Comparison of ENCODE assay signal across 19 cellular contexts in genomic region chr6:80548496-80548895, GRCh38.
A peak's percentile ranks its signal among the peaks of the same experiment; 100 is the strongest.
DNase-seq lines count a peak whose midpoint lies in the region; ATAC-seq and TF ChIP-seq lines count a peak whose summit lies in the region.
"Had no signal": no experiment of that assay in that cellular context is flagged by ENCODE, and none has a peak within 500 bp of the region (broad histone marks: within the 10 kb centered on the region; RNA-seq: fewer than 3 reads in every experiment).

No MANE protein-coding gene starts in this region.

- TF ChIP-seq CTCF in brain microvascular endothelial cell (IDR thresholded peaks at IDR 0.05; ENCODE audit: low read depth, low read length, missing control alignments), result no peak

- H3K36me3 ChIP-seq in ACC112 (ENCODE audit: insufficient read depth, low read length) (no peaks in the 10 kb centered on the region), brain microvascular endothelial cell (replicated peaks) (no peaks in the 10 kb centered on the region)
- H3K36me3 ChIP-seq: heart left ventricle, neural progenitor cell, vagina had no signal

- peak overlapping the region; percentile 61 for H2AFZ ChIP-seq in ACC112 (ENCODE audit: low read length, unreplicated experiment)
- H2AFZ ChIP-seq: neural progenitor cell had no signal

- H3K27me3 ChIP-seq in ACC112 (ENCODE audit: insufficient read depth, low read length) (no peaks in the 10 kb centered on the region), brain microvascular endothelial cell (replicated peaks) (no peaks in the 10 kb centered on the region)
- H3K27me3 ChIP-seq: heart left ventricle, neural progenitor cell, vagina had no signal

- peak overlapping the region; percentile 99 for H3K27ac ChIP-seq in ACC112 (ENCODE audit: low read depth, low read length)
- peak overlapping the region; percentile 77 for H3K27ac ChIP-seq in brain microvascular endothelial cell
- H3K27ac ChIP-seq: neural progenitor cell, vagina had no signal

- DNase-seq in HCEC 1CT, result peak; percentile 48
- DNase-seq in brain microvascular endothelial cell, result peak; percentile 46
- peak; percentile 29 for DNase-seq in iris pigment epithelial cell (ENCODE audit: low read depth)
- no peak for DNase-seq in activated T-cell treated with anti-CD3 and anti-CD28 coated beads, Interleukin-2, amount 50 U/mL, for 48 hours
- DNase-seq: activated CD4-positive, CD25-positive, alpha-beta regulatory T cell treated with anti-CD3 and anti-CD28 coated beads, Interleukin-2, amount 50 U/mL, for 72 hours; activated gamma-delta T cell treated with Interleukin-2 at 50 U/mL for 16 hours; aorta; COR-L47; heart left ventricle; NCI-H1930; Right ventricle myocardium superior; T-helper 17 cell had no signal

- peaks cover 53% of the 10 kb centered on the region for H3K4me1 ChIP-seq in ACC112 (ENCODE audit: control insufficient read depth, insufficient read depth, low read length, unreplicated experiment)
- H3K4me1 ChIP-seq: vagina had no signal

- H3K79me2 ChIP-seq in ACC112 (ENCODE audit: control insufficient read depth, insufficient read depth, low read length, unreplicated experiment), result no peaks in the 10 kb centered on the region

- ATAC-seq in GM21576 (IDR thresholded peaks at IDR 0.05; ENCODE audit: unreplicated experiment) (no peak), HG03378 (IDR thresholded peaks at IDR 0.05; ENCODE audit: unreplicated experiment) (no peak), GM21515 (IDR thresholded peaks at IDR 0.05; ENCODE audit: unreplicated experiment) (no peak)
- ATAC-seq: heart left ventricle, HepG2, T-helper 17 cell had no signal

- in situ Hi-C loops in brain microvascular endothelial cell (cut with HindIII; ENCODE audit: low pct_ligation_motif_present, low sequenced_read_pairs), result no loop called here

- H3K4me3 ChIP-seq in ACC112 (ENCODE audit: low read depth, low read length) (peak overlapping the region; percentile 64), brain microvascular endothelial cell (ENCODE audit: low read depth, low read length) (no peak overlapping the region)
- H3K4me3 ChIP-seq: heart left ventricle, neural progenitor cell, vagina had no signal

Comparison
In these comparisons a context has a peak if more than half of its experiments do, and no peak if none do; other contexts are left out.
1. DNase-seq: peak in HCEC 1CT (single experiment), brain microvascular endothelial cell (single experiment) and iris pigment epithelial cell (single experiment); none in activated T-cell treated with anti-CD3 and anti-CD28 coated beads, Interleukin-2, amount 50 U/mL, for 48 hours (0 of 2).